20 cellular contexts compared by ENCODE assay signal in the genomic region with DNA sequence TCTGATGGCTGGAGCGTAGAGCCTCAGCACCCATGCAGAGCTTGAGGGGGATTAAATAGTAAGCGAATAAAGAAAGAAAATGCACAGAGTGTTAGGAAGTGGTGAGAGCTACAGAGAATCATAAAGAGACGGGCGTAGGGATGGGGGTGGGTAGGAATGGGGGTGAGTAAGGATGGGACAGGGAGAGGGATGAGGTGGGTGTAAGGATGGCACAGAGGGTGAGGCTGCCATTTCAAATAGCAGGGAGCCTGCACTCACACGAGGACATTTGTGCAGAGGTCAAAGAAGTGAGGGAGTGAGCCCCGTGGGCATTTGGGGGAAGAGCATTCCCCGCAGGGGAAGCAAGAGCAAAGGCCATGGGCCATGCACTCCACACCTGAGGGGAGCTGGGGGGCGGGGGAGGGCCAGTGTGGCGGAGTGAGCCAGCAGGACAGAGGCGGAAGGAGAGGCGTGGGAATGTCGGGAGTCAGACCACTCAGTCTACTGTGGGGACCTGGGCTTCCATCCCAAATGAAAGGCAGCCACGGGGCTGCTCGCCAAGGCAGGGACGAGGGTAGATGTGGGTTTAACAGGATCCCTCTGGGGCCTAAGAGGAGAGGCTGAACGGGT.
"Had no signal": no experiment of that assay in that cellular context is flagged by ENCODE, and none has a peak within 500 bp of the region (broad histone marks: within the 10 kb centered on the region; RNA-seq: fewer than 3 reads in every experiment).

No MANE protein-coding gene starts in this region.

- H3K9me3 Mint-ChIP-seq: memory B cell, naive B cell, nephron had no signal

- H3K27ac Mint-ChIP-seq: memory B cell, naive B cell, nephron had no signal

- H3K27me3 ChIP-seq: gastrocnemius medialis, right atrium auricular region, stomach had no signal

- H3K4me3 Mint-ChIP-seq: memory B cell, naive B cell, nephron had no signal

- H3K36me3 ChIP-seq: esophagus muscularis mucosa, gastrocnemius medialis, heart right ventricle, left ventricle myocardium inferior, lower lobe of right lung, right atrium auricular region, stomach, thoracic aorta had no signal

- H3K27ac ChIP-seq: epithelial cell of prostate, esophagus muscularis mucosa, gastrocnemius medialis, heart right ventricle, left ventricle myocardium inferior, lower lobe of right lung, right atrium auricular region, stomach, thoracic aorta had no signal

- ATAC-seq: gastrocnemius medialis, heart right ventricle, lower lobe of right lung had no signal

- DNase-seq: cortex of kidney; effector memory CD4-positive, alpha-beta T cell; gastrocnemius medialis; heart right ventricle; hypothalamus; left ventricle myocardium inferior; lower lobe of right lung; naive B cell; posterior cingulate gyrus; small intestine; stimulated activated CD4-positive, alpha-beta T cell treated with anti-CD3 and anti-CD28 coated beads, Interleukin-12 subunit alpha, Interleukin-12 subunit beta, amount 100 ng/mL, for 4 hours; stimulated activated naive CD4-positive, alpha-beta T cell; stomach; substantia nigra had no signal

- H3K36me3 Mint-ChIP-seq: memory B cell, naive B cell had no signal

- H3K9me3 ChIP-seq: esophagus muscularis mucosa, gastrocnemius medialis, heart right ventricle, left ventricle myocardium inferior, lower lobe of right lung, right atrium auricular region, stomach, thoracic aorta had no signal

- H3K4me3 ChIP-seq: esophagus muscularis mucosa, gastrocnemius medialis, heart right ventricle, left ventricle myocardium inferior, lower lobe of right lung, right atrium auricular region, stomach, thoracic aorta had no signal
